Comparison of ENCODE assay signal across 18 cellular contexts in the genomic region with DNA sequence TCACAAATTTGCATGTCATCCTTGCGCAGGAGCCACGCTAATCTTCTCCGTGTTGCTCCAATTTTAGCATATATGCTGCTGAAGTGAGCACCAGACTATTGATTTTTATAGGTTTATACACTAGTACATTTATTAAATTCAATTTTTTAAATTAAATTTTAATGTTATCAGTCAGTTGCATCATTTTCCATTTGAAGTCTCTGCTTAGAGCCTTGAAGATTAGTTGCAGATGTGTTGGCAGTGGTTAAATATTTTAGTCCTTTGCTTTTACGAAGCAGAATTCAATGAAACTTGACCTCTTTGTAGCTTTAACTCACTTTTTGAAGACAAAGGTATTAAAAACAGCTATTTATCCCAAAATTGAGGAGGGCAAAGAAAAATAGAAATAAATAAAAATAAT.
"Had no signal": no experiment of that assay in that cellular context is flagged by ENCODE, and none has a peak within 500 bp of the region (broad histone marks: within the 10 kb centered on the region; RNA-seq: fewer than 3 reads in every experiment).

No MANE protein-coding gene starts in this region.

- H3K9me3 ChIP-seq: breast epithelium, mucosa of descending colon, pancreas, sigmoid colon, thoracic aorta, upper lobe of left lung had no signal

- H3K4me1 ChIP-seq: breast epithelium, sigmoid colon, upper lobe of left lung had no signal

- DNase-seq: activated B cell treated with CpG ODN at 0.5 μM for 24 hours; activated CD4-positive, alpha-beta T cell treated with anti-CD3 and anti-CD28 coated beads, Interleukin-2, amount 10 ng/mL, durations not matched to agents 24 days and 14 days; activated CD8-positive, alpha-beta T cell treated with anti-CD3 and anti-CD28 coated beads for 36 hours; activated naive CD4-positive, alpha-beta T cell treated with anti-CD3 and anti-CD28 coated beads, Interleukin-2, amount 10 ng/mL, durations not matched to agents 7 days and 5 days; activated T-cell treated with anti-CD3 and anti-CD28 coated beads, Interleukin-2, amount 50 U/mL, for 4 hours; effector memory CD8-positive, alpha-beta T cell; mucosa of descending colon; naive B cell; pancreas; sigmoid colon; stimulated activated CD4-positive, alpha-beta T cell treated with anti-CD3 and anti-CD28 coated beads, Interleukin-4, amount 100 ng/mL, for 4 hours; T-helper 1 cell; T-helper 9 cell; upper lobe of left lung had no signal

- H3K27ac ChIP-seq: breast epithelium, epithelial cell of prostate, pancreas, sigmoid colon, thoracic aorta, upper lobe of left lung had no signal

- ATAC-seq: activated CD8-positive, alpha-beta T cell treated with anti-CD3 and anti-CD28 coated beads for 36 hours; activated T-cell treated with anti-CD3 and anti-CD28 coated beads, Interleukin-2, amount 50 U/mL, for 4 hours; effector memory CD8-positive, alpha-beta T cell; mucosa of descending colon; pancreas; stimulated activated memory B cell treated with anti-CD40 and anti-IgM and Interleukin-4, amounts not matched to agents 10 μg/mL and 1 μg/mL and 100 μg/mL, for 72 hours had no signal

- H3K27me3 ChIP-seq: breast epithelium, pancreas, sigmoid colon, upper lobe of left lung had no signal

- H3K4me3 ChIP-seq: breast epithelium, mucosa of descending colon, pancreas, sigmoid colon, thoracic aorta, upper lobe of left lung had no signal
